ENCODE assay signal across 8 cellular contexts in the genomic region with DNA sequence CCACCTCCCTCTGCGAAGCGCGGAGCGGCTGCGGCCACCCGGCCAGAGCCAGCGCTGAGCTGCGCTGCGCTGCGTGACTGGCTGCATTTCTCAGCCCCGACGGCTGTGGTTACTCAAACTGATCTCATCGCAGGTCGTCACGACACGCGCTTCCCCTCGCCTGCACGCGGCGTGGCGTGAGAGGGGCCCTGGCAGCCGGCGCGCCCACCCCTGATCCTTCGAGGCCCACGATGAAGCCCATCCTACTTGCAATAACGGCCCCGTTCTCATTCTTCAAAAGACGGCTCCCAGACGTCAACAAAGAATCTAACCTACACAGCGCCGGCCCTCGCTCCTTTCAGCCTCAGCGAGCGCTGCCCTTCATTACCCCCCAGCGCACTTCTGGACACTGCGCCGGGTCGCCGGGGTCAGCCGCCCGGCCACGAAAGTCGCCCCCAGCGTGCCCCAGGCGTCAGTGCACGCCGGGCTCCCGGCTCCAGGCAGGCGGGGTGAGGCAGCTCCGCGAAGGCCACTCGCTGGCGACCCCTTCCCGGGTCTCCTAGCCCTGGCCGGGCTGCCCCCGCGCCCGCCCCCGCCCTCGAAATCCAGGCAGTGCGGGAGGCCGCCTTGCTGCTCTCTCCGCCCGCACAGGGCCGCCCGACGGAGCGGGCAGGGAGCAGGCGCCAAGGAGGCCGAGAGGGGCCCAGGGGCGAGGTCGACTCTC. TPM values are rescaled to one million over a fixed set of nuclear protein-coding genes. Genes with fewer than 3 reads are reported as not detected.
DNase-seq lines count a peak whose midpoint lies in the region; ATAC-seq and TF ChIP-seq lines count a peak whose summit lies in the region.

No MANE protein-coding gene starts in this region.

- H3K4me1 Mint-ChIP-seq in glutamatergic neuron (ENCODE audit: low read depth, unreplicated experiment) = peaks cover 2% of the 10 kb centered on the region

- H3K36me3 Mint-ChIP-seq in glutamatergic neuron (ENCODE audit: unreplicated experiment) = no peaks in the 10 kb centered on the region

- no peaks in the 10 kb centered on the region for H3K27me3 ChIP-seq in prostate gland (replicated peaks; ENCODE audit: insufficient read depth)

- no peak for ATAC-seq in GM18870 (IDR thresholded peaks at IDR 0.05; ENCODE audit: unreplicated experiment)

- H3K9me3 ChIP-seq in prostate gland = no peaks in the 10 kb centered on the region

- H3K4me1 ChIP-seq in prostate gland (replicated peaks) = peaks cover 3% of the 10 kb centered on the region

- H3K27me3 Mint-ChIP-seq in glutamatergic neuron (ENCODE audit: unreplicated experiment) = peaks cover 10% of the 10 kb centered on the region

- TF ChIP-seq POLR2A in prostate gland (IDR thresholded peaks at IDR 0.05) = no peak

- H3K9me3 Mint-ChIP-seq in glutamatergic neuron (ENCODE audit: unreplicated experiment) = peaks cover 1% of the 10 kb centered on the region

- no peaks in the 10 kb centered on the region for H3K36me3 ChIP-seq in prostate gland

- H3K27ac Mint-ChIP-seq in glutamatergic neuron (ENCODE audit: unreplicated experiment) = peak overlapping the region; percentile 80

- H3K4me3 ChIP-seq in GM12864 (ENCODE audit: low read depth, low read length) (peak overlapping the region; percentile 68), prostate gland (peak overlapping the region; percentile 51 to 57)

- H3K4me3 Mint-ChIP-seq in glutamatergic neuron (ENCODE audit: unreplicated experiment) = peak overlapping the region; percentile 85

- no peak for TF ChIP-seq CTCF in GM12864 (IDR thresholded peaks at IDR 0.05; ENCODE audit: low read depth, low read length, missing control alignments)
- no peak for TF ChIP-seq CTCF in glutamatergic neuron (IDR thresholded peaks at IDR 0.05; ENCODE audit: partially characterized antibody, unreplicated experiment)
- TF ChIP-seq CTCF in prostate gland (IDR thresholded peaks at IDR 0.05) = no peak

- H3K27ac ChIP-seq in prostate gland = peak overlapping the region; percentile 79 to 80

- DNase-seq in GM12864 (ENCODE audit: low read depth) = no peak
- DNase-seq in H4 (ENCODE audit: low spot score) = peak; percentile 40
- DNase-seq in NCI-H69 (lab: John Stamatoyannopoulos, UW) = peak; percentile 57
- DNase-seq in activated gamma-delta T cell treated with Interleukin-2 at 50 U/mL for 16 hours = peak; percentile 58
- peak; percentile 58 for DNase-seq in glutamatergic neuron
- DNase-seq in prostate gland (ENCODE audit: low spot score) = no peak
- DNase-seq in NCI-H446 (lab: John Stamatoyannopoulos, UW) = no peak

- intact Hi-C loops in prostate gland (cut with DNase I) = loop anchor here (2.0 to 10.0 kb wide), 2 partner anchors 141 to 281 kb away; a partner anchor contains a TSS

- WGBS in prostate gland = 16% methylated on average over 51 of the region's 74 CpGs

RNA-seq across cellular contexts. Expression of a gene that starts 9.9 kb away (rescaled TPM):
- total RNA-seq in H4 (2014; rRNA removed; shearing (Covaris generic)) = 0.37 and 11.5 TPM in 2 replicates
- 0.56 TPM for total RNA-seq in glutamatergic neuron (ENCODE audit: unreplicated experiment)
- 1 to 10 TPM; 2.2 to 4.4 TPM for total RNA-seq in prostate gland

Comparison
In these comparisons a context has a peak if more than half of its experiments do, and no peak if none do; other contexts are left out.
1. DNase-seq: peak in H4 (single experiment), NCI-H69 (single experiment), activated gamma-delta T cell treated with Interleukin-2 at 50 U/mL for 16 hours (single experiment) and glutamatergic neuron (single experiment); none in GM12864 (single experiment), prostate gland (single experiment) and NCI-H446 (0 of 2).